21 cellular contexts compared by ENCODE assay signal in genomic region chrX:68883800-68884199, GRCh38. TPM values are rescaled to one million over a fixed set of nuclear protein-coding genes. Genes with fewer than 3 reads are reported as not detected.
DNase-seq lines count a peak whose midpoint lies in the region; ATAC-seq, FAIRE-seq and TF ChIP-seq lines count a peak whose summit lies in the region.
"Had no signal": no experiment of that assay in that cellular context is flagged by ENCODE, and none has a peak within 500 bp of the region (broad histone marks: within the 10 kb centered on the region; RNA-seq: fewer than 3 reads in every experiment).

No MANE protein-coding gene starts in this region.

- no peaks in the 10 kb centered on the region for H3K9me3 Mint-ChIP-seq in WTC11
- H3K9me3 Mint-ChIP-seq: CD14-positive monocyte; CD8-positive, alpha-beta T cell had no signal

- TF ChIP-seq CTCF in WTC11 (IDR thresholded peaks at IDR 0.05): no peak
- TF ChIP-seq CTCF in pancreas (IDR thresholded peaks at IDR 0.05): no peak

- H3K27ac ChIP-seq in pancreas: no peak overlapping the region
- H3K27ac ChIP-seq: BLaER1 had no signal

- H3K4me3 ChIP-seq in pancreas: no peak overlapping the region
- H3K4me3 ChIP-seq: BLaER1, K562 had no signal

- intact Hi-C loops in pancreas (cut with DNase I): no loop called here

- H3K36me3 Mint-ChIP-seq in WTC11: no peaks in the 10 kb centered on the region
- H3K36me3 Mint-ChIP-seq: CD14-positive monocyte; CD8-positive, alpha-beta T cell had no signal

- POLR2A ChIA-PET in WTC11 (lab: Charles Lee): no interaction called here

- H3K36me3 ChIP-seq in pancreas: no peaks in the 10 kb centered on the region
- H3K36me3 ChIP-seq: BLaER1 had no signal

- H3K4me1 Mint-ChIP-seq in WTC11: peaks cover 42% of the 10 kb centered on the region
- H3K4me1 Mint-ChIP-seq: CD14-positive monocyte had no signal

- H3K27me3 Mint-ChIP-seq in WTC11 (ENCODE audit: low read depth): peaks cover 6% of the 10 kb centered on the region

- WGBS in pancreas, 2 donors: 26 to 33% methylated on average over 2 of the region's 2 CpGs

- ATAC-seq in WTC11 (peak; percentile 23), left lobe of liver (peak; percentile 66), pancreas (peak in 3 of 4 donors; percentile 50 to 89 (median 75)), HG03469 (IDR thresholded peaks at IDR 0.05; ENCODE audit: unreplicated experiment) (no peak)
- ATAC-seq: CD8-positive, alpha-beta T cell; HCT116; K562 had no signal

- no peaks in the 10 kb centered on the region for H3K4me1 ChIP-seq in pancreas

- H3K4me3 Mint-ChIP-seq in WTC11: no peak overlapping the region; the same call in 1 of the 2 replicates
- H3K4me3 Mint-ChIP-seq: CD14-positive monocyte; CD8-positive, alpha-beta T cell had no signal

- no peak overlapping the region for H3K27ac Mint-ChIP-seq in WTC11
- H3K27ac Mint-ChIP-seq: CD14-positive monocyte; CD8-positive, alpha-beta T cell had no signal

- CTCF ChIA-PET in WTC11 (lab: Charles Lee): interaction anchor here (1.7 to 1.8 kb wide), 2 partner anchors 56 kb away, joined by 4 to 5 read pairs; partner anchors contain the start of gene EFNB1

- H3K9me3 ChIP-seq in pancreas: no peaks in the 10 kb centered on the region
- H3K9me3 ChIP-seq: BLaER1 had no signal

- FAIRE-seq in pancreas (lab: Jason Lieb, UNC): no peak
- FAIRE-seq: GM12892, GM18507, K562 had no signal

- DNase-seq in DMS53 (lab: John Stamatoyannopoulos, UW) (peak; percentile 77), WTC11 (ENCODE audit: low spot score) (no peak), left lobe of liver (ENCODE audit: low spot score) (no peak), pancreas (no peak), HT-29 (ENCODE audit: low spot score) (no peak), activated T-cell treated with anti-CD3 and anti-CD28 coated beads for 4 hours (no peak), occipital lobe (lab: John Stamatoyannopoulos, UW) (no peak)
- DNase-seq: 8988T; CD8-positive, alpha-beta T cell; DMS 273 treated with DMSO at 0.1 percent for 48 hours; DMS79; GDM1; GOT3; H7 had no signal

- peaks cover 0 to 14% (median 0%) of the 10 kb centered on the region in 4 donors for H3K27me3 ChIP-seq in pancreas

TF ChIP-seq in WTC11, 78 proteins besides CTCF, POLR2A, EP300 and RAD21:
- peak; percentile 87 for TF ChIP-seq PRDM15 (CRISPR knock-in tag; IDR thresholded peaks at IDR 0.05)
- no peak for TF ChIP-seq MYBL2 (CRISPR knock-in tag; IDR thresholded peaks at IDR 0.05)
- TF ChIP-seq PRRX2 (CRISPR knock-in tag; IDR thresholded peaks at IDR 0.05): no peak
- TF ChIP-seq AFF4 (CRISPR knock-in tag; IDR thresholded peaks at IDR 0.05; ENCODE audit: borderline replicate concordance): no peak
- no peak for TF ChIP-seq NFYB (CRISPR knock-in tag; conservative IDR thresholded peaks at IDR 0.05; ENCODE audit: low read depth)
- TF ChIP-seq ZBTB43 (CRISPR knock-in tag; IDR thresholded peaks at IDR 0.05): no peak

RNA-seq across cellular contexts. Expression of gene EFNB1, which starts 55.0 kb away (rescaled TPM):
- 9.7 to 16.4 TPM (median 10.0 TPM) in 3 replicates for total RNA-seq in WTC11 (2021)
- total RNA-seq in left lobe of liver: 10.8 TPM
- 10 to 100 TPM in 1 of 6 donors, 1 to 10 TPM in 5; 2.4 to 13.3 (median 4.9) TPM for total RNA-seq in pancreas
- polyA plus RNA-seq in pancreas: 1 to 10 TPM; 5.9 to 8.0 TPM
- total RNA-seq in HT-29 (2014; rRNA removed; shearing (Covaris generic)): 285 and 300 TPM in 2 replicates
- 22.3 TPM for total RNA-seq in occipital lobe

Comparison
In these comparisons a context has a peak if more than half of its experiments do, and no peak if none do; other contexts are left out.
1. RNA of gene EFNB1, which starts 55.0 kb away (total RNA-seq): 285 to 300 TPM in HT-29; 22.3 TPM in occipital lobe (single experiment), 9.7 to 16.4 TPM in WTC11, 10.8 TPM in left lobe of liver (single experiment) and 2.4 to 13.3 TPM in pancreas; every median in the first group is over 10 times any median in the second.